ENCODE assay signal across 12 cellular contexts in genomic region chr9:76817489-76817888, GRCh38. TPM values are rescaled to one million over a fixed set of nuclear protein-coding genes. Genes with fewer than 3 reads are reported as not detected.
DNase-seq lines count a peak whose midpoint lies in the region; ATAC-seq and TF ChIP-seq lines count a peak whose summit lies in the region.
"Had no signal": no experiment of that assay in that cellular context is flagged by ENCODE, and none has a peak within 500 bp of the region (broad histone marks: within the 10 kb centered on the region; RNA-seq: fewer than 3 reads in every experiment).

No MANE protein-coding gene starts in this region.

- ATAC-seq in GM21717 (IDR thresholded peaks at IDR 0.05; ENCODE audit: unreplicated experiment), result no peak
- ATAC-seq in HG03159 (IDR thresholded peaks at IDR 0.05; ENCODE audit: unreplicated experiment), result no peak
- no peak for ATAC-seq in GM19463 (IDR thresholded peaks at IDR 0.05; ENCODE audit: unreplicated experiment)

- H3K36me3 ChIP-seq in skeletal muscle tissue (ENCODE audit: control insufficient read depth in 3 of 3, insufficient read depth in 3 of 3, low read length in 3 of 3), result no peaks in the 10 kb centered on the region

- peak overlapping the region; percentile 50 for H3K27ac ChIP-seq in skeletal muscle tissue (ENCODE audit: low read depth, low read length)
- H3K27ac ChIP-seq: HL-60 had no signal

- POLR2A ChIA-PET in HEK293T (lab: Yijun Ruan, JAX), result no interaction called here

- CTCF ChIA-PET in HEK293T (lab: Yijun Ruan, JAX), result no interaction called here

- peak; percentile 62 for DNase-seq in EH (ENCODE audit: low read depth)
- peak; percentile 4 for DNase-seq in SW480 (ENCODE audit: low spot score)
- DNase-seq in fibroblast of the conjunctiva (ENCODE audit: low read depth), result peak; percentile 60
- no peak for DNase-seq in HEK293T (ENCODE audit: extremely low spot score)
- DNase-seq: H9, NCI-H2107 had no signal

- no peaks in the 10 kb centered on the region for H3K9me3 ChIP-seq in skeletal muscle tissue (ENCODE audit: control insufficient read depth in 3 of 3, low read length in 3 of 3)

- no peak overlapping the region for H3K4me3 ChIP-seq in skeletal muscle tissue (ENCODE audit: low read length in 3 of 3)

- H3K4me1 ChIP-seq in skeletal muscle tissue (ENCODE audit: control insufficient read depth in 3 of 3, insufficient read depth in 3 of 3, low read length in 3 of 3), result peaks cover 0 to 4% (median 2%) of the 10 kb centered on the region in 3 donors

- H3K9ac ChIP-seq in skeletal muscle tissue (ENCODE audit: low read depth in 1 of 3, low read length in 3 of 3), result no peak overlapping the region

- H3K27me3 ChIP-seq in skeletal muscle tissue (ENCODE audit: control insufficient read depth in 3 of 3, insufficient read depth in 3 of 3, low read length in 3 of 3), result no peaks in the 10 kb centered on the region

TF ChIP-seq in HEK293T, 16 proteins besides CTCF, POLR2A, EP300 and RAD21:
- no peak for TF ChIP-seq CTBP1 (IDR thresholded peaks at IDR 0.05; ENCODE audit: borderline replicate concordance)
- no peak for TF ChIP-seq NFRKB (IDR thresholded peaks at IDR 0.05)
- TF ChIP-seq ELF4 (IDR thresholded peaks at IDR 0.05), result no peak
- no peak for TF ChIP-seq HDGF (IDR thresholded peaks at IDR 0.05; ENCODE audit: borderline replicate concordance)
- TF ChIP-seq LEF1 (IDR thresholded peaks at IDR 0.05; ENCODE audit: borderline replicate concordance), result no peak
- no peak for TF ChIP-seq BHLHE40 (IDR thresholded peaks at IDR 0.05; ENCODE audit: borderline replicate concordance)
- TF ChIP-seq L3MBTL2 (conservative IDR thresholded peaks at IDR 0.05), result no peak
- no peak for TF ChIP-seq FOXK2 (IDR thresholded peaks at IDR 0.05)
- TF ChIP-seq ZNF384 (IDR thresholded peaks at IDR 0.05), result no peak
- no peak for TF ChIP-seq ARNT (IDR thresholded peaks at IDR 0.05)
- no peak for TF ChIP-seq SUZ12 (IDR thresholded peaks at IDR 0.05)
- no peak for TF ChIP-seq TARDBP (IDR thresholded peaks at IDR 0.05)
- TF ChIP-seq SP1 (IDR thresholded peaks at IDR 0.05), result no peak
- no peak for TF ChIP-seq PKNOX1 (IDR thresholded peaks at IDR 0.05)
- TF ChIP-seq FOXM1 (IDR thresholded peaks at IDR 0.05; ENCODE audit: borderline replicate concordance), result no peak
- TF ChIP-seq FOXA1 (IDR thresholded peaks at IDR 0.05), result no peak
TF ChIP-seq in HEK293T: peak in this region for 0.

RNA-seq across cellular contexts. Expression of gene PCA3, which starts 53.3 kb away (rescaled TPM):
- not detected for total RNA-seq in skeletal muscle tissue
- total RNA-seq: activated CD8-positive, alpha-beta memory T cell treated with anti-CD3 and anti-CD28 coated beads for 36 hours; H9 had no signal
